Comparison of ENCODE assay signal across 8 cellular contexts in the genomic region with DNA sequence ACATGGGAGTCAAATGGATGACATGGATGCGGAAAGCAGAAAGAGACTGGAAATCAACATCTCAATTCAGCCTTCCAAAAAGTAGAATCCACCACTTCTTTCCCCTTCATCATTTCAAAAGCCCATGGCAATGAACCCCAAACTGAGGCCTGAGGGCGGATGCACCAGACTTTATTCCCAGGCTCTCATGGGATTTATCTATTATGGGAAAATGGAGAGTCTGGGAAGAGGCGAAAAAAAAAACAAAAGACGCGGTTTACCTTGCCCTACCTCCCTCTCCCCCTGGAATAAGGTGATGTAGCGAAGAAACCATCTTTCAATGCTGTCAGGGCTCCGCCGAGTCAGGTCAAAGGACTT. TPM values are rescaled to one million over a fixed set of nuclear protein-coding genes. Genes with fewer than 3 reads are reported as not detected.
DNase-seq lines count a peak whose midpoint lies in the region; ATAC-seq and TF ChIP-seq lines count a peak whose summit lies in the region.

No MANE protein-coding gene starts in this region.

- H3K36me3 Mint-ChIP-seq in CD14-positive monocyte (peaks cover 0 to 2% of the 10 kb centered on the region in 2 donors), neural crest cell (ENCODE audit: low read depth) (peaks cover 4% of the 10 kb centered on the region)
- H3K36me3 Mint-ChIP-seq in effector memory CD8-positive, alpha-beta T cell (ENCODE audit: insufficient read depth), result peaks cover 8% of the 10 kb centered on the region

- H3K4me3 Mint-ChIP-seq in CD14-positive monocyte (peak overlapping the region; percentile 90 to 92), neural crest cell (peak overlapping the region; percentile 96)
- H3K4me3 Mint-ChIP-seq in effector memory CD8-positive, alpha-beta T cell, result peak overlapping the region; percentile 84 to 87

- TF ChIP-seq POLR2A in NB4 (IDR thresholded peaks at IDR 0.05; ENCODE audit: extremely low read depth, insufficient read length), result no peak

- intact Hi-C loops in CD14-positive monocyte (cut with micrococcal nuclease), result loop anchor here (5.0 to 10.0 kb wide), 3 partner anchors 179 to 461 kb away; a partner anchor contains a TSS

- no peak for TF ChIP-seq CTCF in CD14-positive monocyte (IDR thresholded peaks at IDR 0.05)
- no peak for TF ChIP-seq CTCF in NB4 (IDR thresholded peaks at IDR 0.05; ENCODE audit: low read depth, low read length)
- no peak for TF ChIP-seq CTCF in neural crest cell (conservative IDR thresholded peaks at IDR 0.05)

- ATAC-seq in effector memory CD8-positive, alpha-beta T cell (replicated peaks), result no peak
- no peak for ATAC-seq in GM19035 (IDR thresholded peaks at IDR 0.05; ENCODE audit: unreplicated experiment)

- H3K27me3 Mint-ChIP-seq in CD14-positive monocyte (ENCODE audit: low read depth in 3 of 3) (peaks cover 0 to 2% (median 0%) of the 10 kb centered on the region in 3 donors), neural crest cell (ENCODE audit: low read depth) (no peaks in the 10 kb centered on the region)
- H3K27me3 Mint-ChIP-seq in effector memory CD8-positive, alpha-beta T cell, result no peaks in the 10 kb centered on the region

- DNase-seq in CD14-positive monocyte (ENCODE audit: low spot score), result no peak
- DNase-seq in NB4 (ENCODE audit: low read depth), result no peak
- DNase-seq in effector memory CD8-positive, alpha-beta T cell, result no peak
- no peak for DNase-seq in neural crest cell (ENCODE audit: low read depth, low spot score)
- DNase-seq in DMS114 treated with DMSO at 0.1 percent for 48 hours (lab: John Stamatoyannopoulos, UW; ENCODE audit: unreplicated experiment), result no peak
- DNase-seq in D341Med (ENCODE audit: low spot score), result no peak
- DNase-seq in NCI-H146 (lab: John Stamatoyannopoulos, UW), result no peak

- H3K9me3 Mint-ChIP-seq in CD14-positive monocyte, result peaks cover 0 to 10% (median 6%) of the 10 kb centered on the region in 7 donors
- no peaks in the 10 kb centered on the region for H3K9me3 Mint-ChIP-seq in effector memory CD8-positive, alpha-beta T cell
- H3K9me3 Mint-ChIP-seq in neural crest cell, result peaks cover 6% of the 10 kb centered on the region

- H3K27ac Mint-ChIP-seq in CD14-positive monocyte (peak overlapping the region; percentile 88 to 96 (median 93)), neural crest cell (ENCODE audit: unreplicated experiment) (peak overlapping the region; percentile 61)
- H3K27ac Mint-ChIP-seq in effector memory CD8-positive, alpha-beta T cell, result peak overlapping the region; percentile 93 to 96

- H3K4me1 Mint-ChIP-seq in CD14-positive monocyte (peaks cover 27% of the 10 kb centered on the region), neural crest cell (peaks cover 23% of the 10 kb centered on the region)
- peaks cover 32 to 52% of the 10 kb centered on the region in 2 donors for H3K4me1 Mint-ChIP-seq in effector memory CD8-positive, alpha-beta T cell (ENCODE audit: low read depth in 2 of 2)

- peak overlapping the region; percentile 84 for H3K4me3 ChIP-seq in NB4 (ENCODE audit: low read depth, low read length)

RNA-seq across cellular contexts. Expression of a gene that starts 0.6 kb away (rescaled TPM):
- 1 to 10 TPM; 2.2 to 4.7 TPM for polyA plus RNA-seq in CD14-positive monocyte
- 19.2 and 19.6 TPM in 2 replicates for total RNA-seq in neural crest cell
